1 cellular context compared by ENCODE assay signal in genomic region chr1:227846265-227846858, GRCh38.
TF ChIP-seq lines count a peak whose summit lies in the region.

No MANE protein-coding gene starts in this region.

TF ChIP-seq in K562, 482 proteins besides CTCF, POLR2A, EP300 and RAD21 (continues in another document):
- TF ChIP-seq TFAP4 (CRISPR knock-in tag; IDR thresholded peaks at IDR 0.05; ENCODE audit: borderline replicate concordance): 0 out of 2 replicates have a peak, but pooled peaks have one; percentile 12
- no peak for TF ChIP-seq STAT5B (CRISPR knock-in tag; IDR thresholded peaks at IDR 0.05)
- TF ChIP-seq, protein P1, sequence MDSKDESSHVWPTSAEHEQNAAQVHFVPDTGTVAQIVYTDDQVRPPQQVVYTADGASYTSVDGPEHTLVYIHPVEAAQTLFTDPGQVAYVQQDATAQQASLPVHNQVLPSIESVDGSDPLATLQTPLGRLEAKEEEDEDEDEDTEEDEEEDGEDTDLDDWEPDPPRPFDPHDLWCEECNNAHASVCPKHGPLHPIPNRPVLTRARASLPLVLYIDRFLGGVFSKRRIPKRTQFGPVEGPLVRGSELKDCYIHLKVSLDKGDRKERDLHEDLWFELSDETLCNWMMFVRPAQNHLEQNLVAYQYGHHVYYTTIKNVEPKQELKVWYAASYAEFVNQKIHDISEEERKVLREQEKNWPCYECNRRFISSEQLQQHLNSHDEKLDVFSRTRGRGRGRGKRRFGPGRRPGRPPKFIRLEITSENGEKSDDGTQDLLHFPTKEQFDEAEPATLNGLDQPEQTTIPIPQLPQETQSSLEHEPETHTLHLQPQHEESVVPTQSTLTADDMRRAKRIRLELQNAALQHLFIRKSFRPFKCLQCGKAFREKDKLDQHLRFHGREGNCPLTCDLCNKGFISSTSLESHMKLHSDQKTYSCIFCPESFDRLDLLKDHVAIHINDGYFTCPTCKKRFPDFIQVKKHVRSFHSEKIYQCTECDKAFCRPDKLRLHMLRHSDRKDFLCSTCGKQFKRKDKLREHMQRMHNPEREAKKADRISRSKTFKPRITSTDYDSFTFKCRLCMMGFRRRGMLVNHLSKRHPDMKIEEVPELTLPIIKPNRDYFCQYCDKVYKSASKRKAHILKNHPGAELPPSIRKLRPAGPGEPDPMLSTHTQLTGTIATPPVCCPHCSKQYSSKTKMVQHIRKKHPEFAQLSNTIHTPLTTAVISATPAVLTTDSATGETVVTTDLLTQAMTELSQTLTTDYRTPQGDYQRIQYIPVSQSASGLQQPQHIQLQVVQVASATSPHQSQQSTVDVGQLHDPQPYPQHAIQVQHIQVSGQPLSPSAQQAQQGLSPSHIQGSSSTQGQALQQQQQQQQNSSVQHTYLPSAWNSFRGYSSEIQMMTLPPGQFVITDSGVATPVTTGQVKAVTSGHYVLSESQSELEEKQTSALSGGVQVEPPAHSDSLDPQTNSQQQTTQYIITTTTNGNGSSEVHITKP (IDR thresholded peaks at IDR 0.05; ENCODE audit: partially characterized antibody): peak; percentile 90
- TF ChIP-seq ATF7 (IDR thresholded peaks at IDR 0.05): no peak
- TF ChIP-seq HOMEZ (CRISPR knock-in tag; IDR thresholded peaks at IDR 0.05): no peak
- no peak for TF ChIP-seq MBD1 (CRISPR knock-in tag; IDR thresholded peaks at IDR 0.05)
- TF ChIP-seq STAG1 (CRISPR knock-in tag; IDR thresholded peaks at IDR 0.05; ENCODE audit: borderline replicate concordance): no peak
- no peak for TF ChIP-seq ELK3 (CRISPR knock-in tag; IDR thresholded peaks at IDR 0.05)
- TF ChIP-seq, protein P2, sequence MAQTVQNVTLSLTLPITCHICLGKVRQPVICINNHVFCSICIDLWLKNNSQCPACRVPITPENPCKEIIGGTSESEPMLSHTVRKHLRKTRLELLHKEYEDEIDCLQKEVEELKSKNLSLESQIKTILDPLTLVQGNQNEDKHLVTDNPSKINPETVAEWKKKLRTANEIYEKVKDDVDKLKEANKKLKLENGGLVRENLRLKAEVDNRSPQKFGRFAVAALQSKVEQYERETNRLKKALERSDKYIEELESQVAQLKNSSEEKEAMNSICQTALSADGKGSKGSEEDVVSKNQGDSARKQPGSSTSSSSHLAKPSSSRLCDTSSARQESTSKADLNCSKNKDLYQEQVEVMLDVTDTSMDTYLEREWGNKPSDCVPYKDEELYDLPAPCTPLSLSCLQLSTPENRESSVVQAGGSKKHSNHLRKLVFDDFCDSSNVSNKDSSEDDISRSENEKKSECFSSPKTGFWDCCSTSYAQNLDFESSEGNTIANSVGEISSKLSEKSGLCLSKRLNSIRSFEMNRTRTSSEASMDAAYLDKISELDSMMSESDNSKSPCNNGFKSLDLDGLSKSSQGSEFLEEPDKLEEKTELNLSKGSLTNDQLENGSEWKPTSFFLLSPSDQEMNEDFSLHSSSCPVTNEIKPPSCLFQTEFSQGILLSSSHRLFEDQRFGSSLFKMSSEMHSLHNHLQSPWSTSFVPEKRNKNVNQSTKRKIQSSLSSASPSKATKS (CRISPR knock-in tag; IDR thresholded peaks at IDR 0.05): no peak
- TF ChIP-seq GATAD2B (IDR thresholded peaks at IDR 0.05; ENCODE audit: borderline replicate concordance): no peak
- TF ChIP-seq, protein P3, sequence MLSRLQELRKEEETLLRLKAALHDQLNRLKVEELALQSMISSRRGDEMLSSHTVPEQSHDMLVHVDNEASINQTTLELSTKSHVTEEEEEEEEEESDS (CRISPR knock-in tag; IDR thresholded peaks at IDR 0.05): no peak
- TF ChIP-seq CBFA2T3 (IDR thresholded peaks at IDR 0.05): peak; percentile 57
- TF ChIP-seq TGIF2 (CRISPR knock-in tag; IDR thresholded peaks at IDR 0.05): no peak
- no peak for TF ChIP-seq ZNF444 (CRISPR knock-in tag; IDR thresholded peaks at IDR 0.05)
- TF ChIP-seq ZNF263 (CRISPR knock-in tag; IDR thresholded peaks at IDR 0.05; ENCODE audit: borderline replicate concordance): no peak
- TF ChIP-seq, protein P4, sequence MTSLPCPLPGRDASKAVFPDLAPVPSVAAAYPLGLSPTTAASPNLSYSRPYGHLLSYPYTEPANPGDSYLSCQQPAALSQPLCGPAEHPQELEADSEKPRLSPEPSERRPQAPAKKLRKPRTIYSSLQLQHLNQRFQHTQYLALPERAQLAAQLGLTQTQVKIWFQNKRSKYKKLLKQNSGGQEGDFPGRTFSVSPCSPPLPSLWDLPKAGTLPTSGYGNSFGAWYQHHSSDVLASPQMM (CRISPR knock-in tag; IDR thresholded peaks at IDR 0.05): no peak
- TF ChIP-seq ARID4B (CRISPR knock-in tag; IDR thresholded peaks at IDR 0.05): no peak
- TF ChIP-seq NR4A1 (CRISPR knock-in tag; IDR thresholded peaks at IDR 0.05): no peak
- no peak for TF ChIP-seq NR4A1 (tag; IDR thresholded peaks at IDR 0.05)
- peak; percentile 39; the same call in 1 of the 2 replicates for TF ChIP-seq ZNF384 (IDR thresholded peaks at IDR 0.05; ENCODE audit: low read depth, low read length)
- TF ChIP-seq ZNF253 (CRISPR knock-in tag; conservative IDR thresholded peaks at IDR 0.05): no peak
- no peak for TF ChIP-seq FOXK1 (CRISPR knock-in tag; IDR thresholded peaks at IDR 0.05; ENCODE audit: borderline replicate concordance)
- no peak for TF ChIP-seq BRD9 (IDR thresholded peaks at IDR 0.05; ENCODE audit: low read depth, partially characterized antibody)
- 0 out of 4 replicates have a peak, but pooled peaks of 1 of the 2 experiments have one; percentile 13 for TF ChIP-seq FOXK2 (conservative IDR thresholded peaks at IDR 0.05 in 1 of 2, IDR thresholded peaks at IDR 0.05 in 1 of 2; ENCODE audit: low read depth in 2 of 2)
- TF ChIP-seq RBM14 (IDR thresholded peaks at IDR 0.05; ENCODE audit: borderline replicate concordance, insufficient read depth, low read depth, low read length): no peak
- TF ChIP-seq, protein P5, sequence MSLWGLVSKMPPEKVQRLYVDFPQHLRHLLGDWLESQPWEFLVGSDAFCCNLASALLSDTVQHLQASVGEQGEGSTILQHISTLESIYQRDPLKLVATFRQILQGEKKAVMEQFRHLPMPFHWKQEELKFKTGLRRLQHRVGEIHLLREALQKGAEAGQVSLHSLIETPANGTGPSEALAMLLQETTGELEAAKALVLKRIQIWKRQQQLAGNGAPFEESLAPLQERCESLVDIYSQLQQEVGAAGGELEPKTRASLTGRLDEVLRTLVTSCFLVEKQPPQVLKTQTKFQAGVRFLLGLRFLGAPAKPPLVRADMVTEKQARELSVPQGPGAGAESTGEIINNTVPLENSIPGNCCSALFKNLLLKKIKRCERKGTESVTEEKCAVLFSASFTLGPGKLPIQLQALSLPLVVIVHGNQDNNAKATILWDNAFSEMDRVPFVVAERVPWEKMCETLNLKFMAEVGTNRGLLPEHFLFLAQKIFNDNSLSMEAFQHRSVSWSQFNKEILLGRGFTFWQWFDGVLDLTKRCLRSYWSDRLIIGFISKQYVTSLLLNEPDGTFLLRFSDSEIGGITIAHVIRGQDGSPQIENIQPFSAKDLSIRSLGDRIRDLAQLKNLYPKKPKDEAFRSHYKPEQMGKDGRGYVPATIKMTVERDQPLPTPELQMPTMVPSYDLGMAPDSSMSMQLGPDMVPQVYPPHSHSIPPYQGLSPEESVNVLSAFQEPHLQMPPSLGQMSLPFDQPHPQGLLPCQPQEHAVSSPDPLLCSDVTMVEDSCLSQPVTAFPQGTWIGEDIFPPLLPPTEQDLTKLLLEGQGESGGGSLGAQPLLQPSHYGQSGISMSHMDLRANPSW (CRISPR knock-in tag; IDR thresholded peaks at IDR 0.05): no peak
- TF ChIP-seq RCOR1 (IDR thresholded peaks at IDR 0.05; ENCODE audit: borderline replicate concordance in 1 of 2, low read depth in 2 of 2, low read length in 2 of 2): no peak
- TF ChIP-seq ESRRA (IDR thresholded peaks at IDR 0.05; ENCODE audit: borderline replicate concordance, low read depth): no peak
- TF ChIP-seq MXI1 (IDR thresholded peaks at IDR 0.05; ENCODE audit: low read depth, low read length): no peak
- peak; percentile 55 for TF ChIP-seq TCF3 (CRISPR knock-in tag; IDR thresholded peaks at IDR 0.05)
- 0 out of 2 replicates have a peak, but pooled peaks have one; percentile 20 for TF ChIP-seq SMARCE1 (IDR thresholded peaks at IDR 0.05)
- TF ChIP-seq ZNF561 (CRISPR knock-in tag; conservative IDR thresholded peaks at IDR 0.05): no peak
- TF ChIP-seq, protein P6, sequence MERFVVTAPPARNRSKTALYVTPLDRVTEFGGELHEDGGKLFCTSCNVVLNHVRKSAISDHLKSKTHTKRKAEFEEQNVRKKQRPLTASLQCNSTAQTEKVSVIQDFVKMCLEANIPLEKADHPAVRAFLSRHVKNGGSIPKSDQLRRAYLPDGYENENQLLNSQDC (CRISPR knock-in tag; IDR thresholded peaks at IDR 0.05): no peak
- TF ChIP-seq ZNF644 (tag; IDR thresholded peaks at IDR 0.05; ENCODE audit: low read depth): no peak
- TF ChIP-seq NBN (IDR thresholded peaks at IDR 0.05; ENCODE audit: low read depth): no peak
- peak; percentile 51; the same call in 1 of the 2 replicates for TF ChIP-seq TEAD4 (IDR thresholded peaks at IDR 0.05; ENCODE audit: low read length)
- TF ChIP-seq TEAD4 (CRISPR knock-in tag; IDR thresholded peaks at IDR 0.05; ENCODE audit: borderline replicate concordance): no peak
- TF ChIP-seq FOSL1 (tag; conservative IDR thresholded peaks at IDR 0.05): peak; percentile 59
- TF ChIP-seq ZNF408 (CRISPR knock-in tag; IDR thresholded peaks at IDR 0.05; ENCODE audit: low read depth): no peak
- no peak for TF ChIP-seq CSDE1 (IDR thresholded peaks at IDR 0.05)
- no peak for TF ChIP-seq MTA2 (IDR thresholded peaks at IDR 0.05; ENCODE audit: low read depth)
